1 cellular context compared by ENCODE assay signal in genomic region chr2:27353762-27354596, GRCh38.
A peak's percentile ranks its signal among the peaks of the same experiment; 100 is the strongest.
TF ChIP-seq lines count a peak whose summit lies in the region.

No MANE protein-coding gene starts in this region.

TF ChIP-seq in K562, 482 proteins besides CTCF, POLR2A, EP300 and RAD21 (continues in another document):
- TF ChIP-seq HNRNPL (IDR thresholded peaks at IDR 0.05; ENCODE audit: low read depth, low read length) (no peak), CREB3 (tag; conservative IDR thresholded peaks at IDR 0.05; ENCODE audit: low read depth) (0 out of 2 replicates have a peak, but pooled peaks have one; percentile 49), NBN (IDR thresholded peaks at IDR 0.05; ENCODE audit: low read depth) (0 out of 2 replicates have a peak, but pooled peaks have one; percentile 72), DNMT1 (IDR thresholded peaks at IDR 0.05) (no peak), HINFP (tag; conservative IDR thresholded peaks at IDR 0.05; ENCODE audit: low read depth) (no peak), ELF1 (tag; IDR thresholded peaks at IDR 0.05) (0 out of 2 replicates have a peak, but pooled peaks have one; percentile 25), GMEB1 (CRISPR knock-in tag; IDR thresholded peaks at IDR 0.05) (no peak), HNRNPH1 (optimal IDR thresholded peaks at IDR 0.05; ENCODE audit: low read depth, low read length) (no peak), ARID1B (IDR thresholded peaks at IDR 0.05) (peak; percentile 74), ZBTB43 (CRISPR knock-in tag; IDR thresholded peaks at IDR 0.05) (no peak), MTA1 (IDR thresholded peaks at IDR 0.05; ENCODE audit: borderline replicate concordance) (0 out of 2 replicates have a peak, but pooled peaks have one; percentile 13), EP400 (IDR thresholded peaks at IDR 0.05) (peak; percentile 55), ZNF586 (CRISPR knock-in tag; conservative IDR thresholded peaks at IDR 0.05) (no peak), ATF4 (CRISPR knock-in tag; IDR thresholded peaks at IDR 0.05) (no peak), VEZF1 (CRISPR knock-in tag; IDR thresholded peaks at IDR 0.05) (0 out of 2 replicates have a peak, but pooled peaks have one; percentile 17), RBM15 (IDR thresholded peaks at IDR 0.05; ENCODE audit: insufficient read depth, low read length) (no peak), FIP1L1 (IDR thresholded peaks at IDR 0.05; ENCODE audit: low read depth, low read length, poor library complexity, severe bottlenecking) (no peak), RBFOX2 (IDR thresholded peaks at IDR 0.05; ENCODE audit: low read depth, low read length) (0 out of 2 replicates have a peak, but pooled peaks have one; percentile 31), ZBTB2 (IDR thresholded peaks at IDR 0.05) (peak; percentile 45; the same call in 1 of the 2 replicates), MYNN (IDR thresholded peaks at IDR 0.05) (peak; percentile 35; the same call in 1 of the 2 replicates), MYNN (CRISPR knock-in tag; IDR thresholded peaks at IDR 0.05) (no peak), LEF1 (IDR thresholded peaks at IDR 0.05) (peak; percentile 80), HLTF (IDR thresholded peaks at IDR 0.05) (0 out of 2 replicates have a peak, but pooled peaks have one; percentile 50), FOXJ2 (tag; IDR thresholded peaks at IDR 0.05) (peak; percentile 55; the same call in 1 of the 2 replicates), HMBOX1 (IDR thresholded peaks at IDR 0.05) (peak; percentile 96), NR2C1 (IDR thresholded peaks at IDR 0.05) (peak; percentile 37), NR2C1 (tag; IDR thresholded peaks at IDR 0.05) (no peak), ZNF316 (IDR thresholded peaks at IDR 0.05) (peak; percentile 67), HDAC3 (IDR thresholded peaks at IDR 0.05; ENCODE audit: borderline replicate concordance, partially characterized antibody) (no peak), ZSCAN32 (CRISPR knock-in tag; IDR thresholded peaks at IDR 0.05) (no peak), E2F6 (IDR thresholded peaks at IDR 0.05; ENCODE audit: borderline replicate concordance in 1 of 2, extremely low read depth in 1 of 2, insufficient read depth in 1 of 2, insufficient read length in 1 of 2, low read depth in 1 of 2, low read length in 1 of 2, poor library complexity in 1 of 2, severe bottlenecking in 1 of 2) (peak in 1 of 2 experiments; percentile 30), TSHZ1 (CRISPR knock-in tag; IDR thresholded peaks at IDR 0.05) (no peak), ESRRA (IDR thresholded peaks at IDR 0.05; ENCODE audit: borderline replicate concordance, low read depth) (peak; percentile 80), HES1 (IDR thresholded peaks at IDR 0.05; ENCODE audit: low read depth) (0 out of 2 replicates have a peak, but pooled peaks have one; percentile 53), BCOR (IDR thresholded peaks at IDR 0.05) (0 out of 2 replicates have a peak, but pooled peaks have one; percentile 3), HDAC1 (IDR thresholded peaks at IDR 0.05) (peak in 1 of 2 experiments; percentile 55; a peak in 1 of 4 replicates), STAT6 (CRISPR knock-in tag; IDR thresholded peaks at IDR 0.05) (no peak), NR2C2 (CRISPR knock-in tag; IDR thresholded peaks at IDR 0.05) (no peak), NR2C2 (tag; IDR thresholded peaks at IDR 0.05) (peak; percentile 77; the same call in 1 of the 2 replicates), HDAC2 (IDR thresholded peaks at IDR 0.05) (peak; percentile 66; the same call in 1 of the 2 replicates), NFE2 (IDR thresholded peaks at IDR 0.05; ENCODE audit: low read depth) (peak; percentile 95)
